Comparison of ENCODE assay signal across 11 cellular contexts in genomic region chr2:54483426-54483825, GRCh38. TPM values are rescaled to one million over a fixed set of nuclear protein-coding genes. Genes with fewer than 3 reads are reported as not detected.
DNase-seq lines count a peak whose midpoint lies in the region; ATAC-seq and TF ChIP-seq lines count a peak whose summit lies in the region.
"Had no signal": no experiment of that assay in that cellular context is flagged by ENCODE, and none has a peak within 500 bp of the region (broad histone marks: within the 10 kb centered on the region; RNA-seq: fewer than 3 reads in every experiment).

No MANE protein-coding gene starts in this region.

- no peaks in the 10 kb centered on the region for H3K9me3 ChIP-seq in psoas muscle
- H3K9me3 ChIP-seq in effector memory CD4-positive, alpha-beta T cell (ENCODE audit: control insufficient read depth, low read length): no peaks in the 10 kb centered on the region

- WGBS in psoas muscle, 3 donors: 29 to 48% (median 33%) methylated on average over 5 of the region's 5 CpGs

- H3K4me3 ChIP-seq in fibroblast of mammary gland (ENCODE audit: control insufficient read depth, low read depth, low read length) (peak overlapping the region; percentile 6), psoas muscle (peak overlapping the region; percentile 19)
- H3K4me3 ChIP-seq in effector memory CD4-positive, alpha-beta T cell (ENCODE audit: insufficient read depth, low read depth, low read length, poor library complexity, severe bottlenecking): no peak overlapping the region

- H3K36me3 ChIP-seq in psoas muscle (ENCODE audit: insufficient read depth in 1 of 2, low read depth in 1 of 2): no peaks in the 10 kb centered on the region
- no peaks in the 10 kb centered on the region for H3K36me3 ChIP-seq in effector memory CD4-positive, alpha-beta T cell (ENCODE audit: control insufficient read depth, insufficient read depth, low read length)

- H3K9me3 Mint-ChIP-seq in CD14-positive monocyte: peaks cover 11 to 34% (median 22%) of the 10 kb centered on the region in 7 donors

- peaks cover 0 to 2% (median 1%) of the 10 kb centered on the region in 3 donors for H3K27me3 Mint-ChIP-seq in CD14-positive monocyte (ENCODE audit: low read depth in 3 of 3)

- H3K27ac Mint-ChIP-seq in CD14-positive monocyte: no peak overlapping the region
- H3K27ac Mint-ChIP-seq: CD4-positive, alpha-beta memory T cell had no signal

- DNase-seq in COLO829 (ENCODE audit: low spot score) (peak; percentile 78), SW480 (ENCODE audit: low spot score) (peak; percentile 95), fibroblast of mammary gland (ENCODE audit: low read depth) (peak; percentile 76), psoas muscle (no peak), globus pallidus (ENCODE audit: low spot score) (no peak), CD14-positive monocyte (ENCODE audit: low spot score) (no peak)
- no peak for DNase-seq in stimulated activated CD4-positive, alpha-beta T cell treated with anti-CD3 and anti-CD28 coated beads, Interleukin-2, amount 100 ng/mL, for 48 hours
- DNase-seq in effector memory CD4-positive, alpha-beta T cell: no peak
- DNase-seq: activated CD4-positive, CD25-positive, alpha-beta regulatory T cell treated with anti-CD3 and anti-CD28 coated beads, Interleukin-2, amount 50 U/mL, for 72 hours; CD4-positive, alpha-beta memory T cell had no signal

- H3K4me1 ChIP-seq in psoas muscle: peaks cover 26% of the 10 kb centered on the region
- no peaks in the 10 kb centered on the region for H3K4me1 ChIP-seq in effector memory CD4-positive, alpha-beta T cell (ENCODE audit: control insufficient read depth, insufficient read depth, low read length, poor library complexity, severe bottlenecking)

- intact Hi-C loops in psoas muscle (cut with DNase I): no loop called here
- intact Hi-C loops in CD14-positive monocyte (cut with micrococcal nuclease): no loop called here

- no peaks in the 10 kb centered on the region for H3K27me3 ChIP-seq in psoas muscle (ENCODE audit: insufficient read depth in 3 of 3, low read length in 2 of 3)
- no peaks in the 10 kb centered on the region for H3K27me3 ChIP-seq in effector memory CD4-positive, alpha-beta T cell (replicated peaks; ENCODE audit: control insufficient read depth, insufficient read depth, low read length, poor library complexity, severe bottlenecking)

- H3K4me3 Mint-ChIP-seq in CD14-positive monocyte: no peak overlapping the region
- H3K4me3 Mint-ChIP-seq: CD4-positive, alpha-beta memory T cell had no signal

- ATAC-seq in psoas muscle: peak in 3 of 4 donors; percentile 30 to 40 (median 38)

- H3K27ac ChIP-seq in psoas muscle: peak overlapping the region; percentile 62
- H3K27ac ChIP-seq in effector memory CD4-positive, alpha-beta T cell (ENCODE audit: insufficient read depth, low read length, poor library complexity, severe bottlenecking): no peak overlapping the region
- H3K27ac ChIP-seq: KMS-11 had no signal

- no peaks in the 10 kb centered on the region for H3K36me3 Mint-ChIP-seq in CD14-positive monocyte
- H3K36me3 Mint-ChIP-seq: CD4-positive, alpha-beta memory T cell had no signal

- H3K4me1 Mint-ChIP-seq in CD14-positive monocyte: no peaks in the 10 kb centered on the region
- H3K4me1 Mint-ChIP-seq: CD4-positive, alpha-beta memory T cell had no signal

- no peak for TF ChIP-seq CTCF in fibroblast of mammary gland (conservative IDR thresholded peaks at IDR 0.05; ENCODE audit: control insufficient read depth, insufficient read depth, low read depth, low read length)
- no peak for TF ChIP-seq CTCF in psoas muscle (IDR thresholded peaks at IDR 0.05)
- no peak for TF ChIP-seq CTCF in CD14-positive monocyte (IDR thresholded peaks at IDR 0.05)

RNA-seq across cellular contexts. Expression of gene SPTBN1, which starts 27.3 kb away (rescaled TPM):
- total RNA-seq in psoas muscle: 100 to 1,000 TPM in 1 of 4 donors, 10 to 100 TPM in 3; 87.8 to 180 (median 96.2) TPM
- polyA plus RNA-seq in psoas muscle (10 to 100 TPM; 22.9 to 56.1 (median 32.9) TPM), CD14-positive monocyte (1 to 10 TPM in 1 of 2 donors, under 1 TPM in 1; 0.79 to 1.7 TPM)

Comparison
In these comparisons a context has a peak if more than half of its experiments do, and no peak if none do; other contexts are left out.
1. DNase-seq: peak in COLO829 (single experiment), SW480 (single experiment) and fibroblast of mammary gland (single experiment); none in psoas muscle (0 of 2), globus pallidus (single experiment), stimulated activated CD4-positive, alpha-beta T cell treated with anti-CD3 and anti-CD28 coated beads, Interleukin-2, amount 100 ng/mL, for 48 hours (0 of 2), CD14-positive monocyte (single experiment) and effector memory CD4-positive, alpha-beta T cell (0 of 3).
2. RNA of gene SPTBN1, which starts 27.3 kb away (polyA plus RNA-seq): 22.9 to 56.1 TPM in psoas muscle; 0.79 to 1.7 TPM in CD14-positive monocyte; every median in the first group is over 4 times any median in the second.